ENCODE assay signal across 28 cellular contexts in genomic region chr14:71668942-71669341, GRCh38.
DNase-seq lines count a peak whose midpoint lies in the region; ATAC-seq and TF ChIP-seq lines count a peak whose summit lies in the region.
"Had no signal": no experiment of that assay in that cellular context is flagged by ENCODE, and none has a peak within 500 bp of the region (broad histone marks: within the 10 kb centered on the region; RNA-seq: fewer than 3 reads in every experiment).

No MANE protein-coding gene starts in this region.

- TF ChIP-seq CTCF in smooth muscle cell (IDR thresholded peaks at IDR 0.05; ENCODE audit: borderline replicate concordance, insufficient read depth, poor library complexity, severe bottlenecking) = no peak

- H3K4me2 ChIP-seq in smooth muscle cell = peak overlapping the region; percentile 21

- H3K9ac ChIP-seq in smooth muscle cell (ENCODE audit: low read depth) = no peak overlapping the region

- H3K36me3 ChIP-seq in SJCRH30 (no peaks in the 10 kb centered on the region), smooth muscle cell (ENCODE audit: low read depth) (peaks cover 4% of the 10 kb centered on the region)
- H3K36me3 ChIP-seq: BE2C, MG63 had no signal

- no peak overlapping the region for H2AFZ ChIP-seq in smooth muscle cell (ENCODE audit: low read depth)

- 88% methylated on average over 1 of the region's 1 CpG for WGBS in smooth muscle cell (ENCODE audit: low lambda C conversion rate)

- H3F3A ChIP-seq in smooth muscle cell (ENCODE audit: low read depth) = peaks cover 6% of the 10 kb centered on the region

- H4K20me1 ChIP-seq in smooth muscle cell (ENCODE audit: low read depth) = no peaks in the 10 kb centered on the region

- H3K27ac ChIP-seq in SJCRH30 (peak overlapping the region; percentile 68), caudate nucleus (ENCODE audit: low read depth, low read length) (peak overlapping the region; percentile 37), smooth muscle cell (ENCODE audit: low read depth) (peak overlapping the region; percentile 5)
- H3K27ac ChIP-seq: RWPE1 had no signal

- intact Hi-C loops in Right ventricle myocardium superior (cut with DNase I) = no loop called here

- H3K4me1 ChIP-seq in SJCRH30 = peaks cover 55% of the 10 kb centered on the region
- H3K4me1 ChIP-seq in smooth muscle cell (ENCODE audit: low read depth) = peaks cover 4% of the 10 kb centered on the region

- H3K9me3 ChIP-seq in SJCRH30 (replicated peaks) = no peaks in the 10 kb centered on the region
- no peaks in the 10 kb centered on the region for H3K9me3 ChIP-seq in smooth muscle cell (replicated peaks; ENCODE audit: low read depth)
- H3K9me3 ChIP-seq: BE2C, MG63 had no signal

- no peaks in the 10 kb centered on the region for H3K79me2 ChIP-seq in smooth muscle cell (ENCODE audit: low read depth)

- H3K4me3 ChIP-seq in SJCRH30 = no peak overlapping the region
- H3K4me3 ChIP-seq in smooth muscle cell = no peak overlapping the region
- H3K4me3 ChIP-seq: GM12878, MG63 had no signal

- DNase-seq in SJCRH30 (peak in 1 of 2 experiments; percentile 32), caudate nucleus (lab: John Stamatoyannopoulos, UW) (no peak), left kidney (ENCODE audit: low read depth, low spot score) (peak; percentile 55), smooth muscle cell (lab: John Stamatoyannopoulos, UW; ENCODE audit: unreplicated experiment) (no peak), Right ventricle myocardium superior (no peak), NCI-H2081 (lab: John Stamatoyannopoulos, UW) (no peak)
- no peak for DNase-seq in stimulated activated CD4-positive, alpha-beta T cell treated with anti-CD3 and anti-CD28 coated beads, Interleukin-15, amount 100 ng/mL, for 24 hours
- DNase-seq: 8988T; ACHN; BE2C; CD8-positive, alpha-beta memory T cell; DMS 273 treated with DMSO at 0.1 percent for 48 hours; DMS79; EL; GDM1; HCEC 1CT; KG1; MG63; NCI-H1417; NCI-H1694; NCI-H2081 treated with DMSO at 0.1 percent for 48 hours; NCI-H2171; NCI-H510A; NCI-H69; SHP77 treated with DMSO at 0.1 percent for 48 hours had no signal

- H3K27me3 ChIP-seq in SJCRH30 (no peaks in the 10 kb centered on the region), smooth muscle cell (ENCODE audit: low read depth) (no peaks in the 10 kb centered on the region)
- H3K27me3 ChIP-seq: BE2C, MG63 had no signal

- ATAC-seq in Right ventricle myocardium superior (ENCODE audit: poor library complexity) = no peak
- ATAC-seq: GM12878, Panc1 had no signal

Comparison
In these comparisons a context has a peak if more than half of its experiments do, and no peak if none do; other contexts are left out.
1. H3K27ac ChIP-seq: peak in every context shown above with its lines; median percentile 68 in SJCRH30; 37 in caudate nucleus; 5 in smooth muscle cell.